Comparison of ENCODE assay signal across 8 cellular contexts in genomic region chr19:16626796-16627193, GRCh38. TPM values are rescaled to one million over a fixed set of nuclear protein-coding genes. Genes with fewer than 3 reads are reported as not detected.
DNase-seq lines count a peak whose midpoint lies in the region; ATAC-seq and TF ChIP-seq lines count a peak whose summit lies in the region.

No MANE protein-coding gene starts in this region.

- H3K9me3 ChIP-seq in ES-I3 (ENCODE audit: control insufficient read depth, insufficient read depth, low read length), result no peaks in the 10 kb centered on the region
- no peaks in the 10 kb centered on the region for H3K9me3 ChIP-seq in SU-DHL-6 (ENCODE audit: insufficient read depth, low read length)
- H3K9me3 ChIP-seq in esophagus squamous epithelium, result no peaks in the 10 kb centered on the region

- H2AFZ ChIP-seq in SU-DHL-6 (ENCODE audit: low read depth, low read length, severe bottlenecking), result no peak overlapping the region

- 0 to 2% methylated on average over 4 to 7 of the region's 12 CpGs for WGBS in esophagus squamous epithelium, 2 donors

- no peak for TF ChIP-seq POLR2A in esophagus squamous epithelium (IDR thresholded peaks at IDR 0.05)

- peaks cover 28% of the 10 kb centered on the region for H3F3A ChIP-seq in SU-DHL-6 (ENCODE audit: insufficient read depth)

- H3K27me3 ChIP-seq in SU-DHL-6 (ENCODE audit: low read length) (no peaks in the 10 kb centered on the region), esophagus squamous epithelium (no peaks in the 10 kb centered on the region)

- H3K9ac ChIP-seq in ES-I3 (ENCODE audit: low read depth, low read length) (peak overlapping the region; percentile 79), SU-DHL-6 (ENCODE audit: low read length) (peak overlapping the region; percentile 92)

- DNase-seq in esophagus squamous epithelium (lab: John Stamatoyannopoulos, UW) (no peak), retinal pigment epithelial cell (ENCODE audit: low read depth) (no peak), NCI-H524 (lab: John Stamatoyannopoulos, UW) (no peak), putamen (ENCODE audit: low spot score) (no peak)
- DNase-seq in effector CD4-positive, alpha-beta T cell, result no peak

- H3K4me2 ChIP-seq in SU-DHL-6 (ENCODE audit: low read depth, low read length, poor library complexity, severe bottlenecking), result peak overlapping the region; percentile 87

- H3K4me1 ChIP-seq in ES-I3 (ENCODE audit: insufficient read depth, low read length) (peaks cover 29% of the 10 kb centered on the region), esophagus squamous epithelium (peaks cover 19 to 60% (median 19%) of the 10 kb centered on the region in 3 donors)

- peaks cover 9% of the 10 kb centered on the region for H3K36me3 ChIP-seq in ES-I3 (ENCODE audit: insufficient read depth, low read length)
- no peaks in the 10 kb centered on the region for H3K36me3 ChIP-seq in SU-DHL-6 (ENCODE audit: low read length)
- peaks cover 0 to 54% (median 0%) of the 10 kb centered on the region in 3 donors for H3K36me3 ChIP-seq in esophagus squamous epithelium

- no peak for ATAC-seq in HG02759 (IDR thresholded peaks at IDR 0.05; ENCODE audit: unreplicated experiment)

- H3K4me3 ChIP-seq in SU-DHL-6 (ENCODE audit: insufficient read depth, low read length, poor library complexity, severe bottlenecking), result peak overlapping the region; percentile 91
- H3K4me3 ChIP-seq in esophagus squamous epithelium, result peak overlapping the region; percentile 97 to 100 (median 98)
- H3K4me3 ChIP-seq in retinal pigment epithelial cell (ENCODE audit: low read length), result peak overlapping the region; percentile 94

- H3K27ac ChIP-seq in SU-DHL-6 (ENCODE audit: low read depth, low read length) (peak overlapping the region; percentile 37), esophagus squamous epithelium (peak overlapping the region; percentile 92 to 98 (median 94))

- peaks cover 61% of the 10 kb centered on the region for H3K79me2 ChIP-seq in SU-DHL-6 (ENCODE audit: insufficient read depth, low read length)

- intact Hi-C loops in esophagus squamous epithelium (cut with DNase I), result loop anchor here (10.0 kb wide), 1 partner anchor 52 kb away; the partner anchor contains the start of gene SLC35E1

- TF ChIP-seq CTCF in SU-DHL-6 (IDR thresholded peaks at IDR 0.05; ENCODE audit: insufficient read depth, low read length, poor library complexity, severe bottlenecking) (no peak), esophagus squamous epithelium (IDR thresholded peaks at IDR 0.05) (no peak), retinal pigment epithelial cell (conservative IDR thresholded peaks at IDR 0.05; ENCODE audit: low read depth, low read length) (no peak)

- H3K9me2 ChIP-seq in SU-DHL-6 (replicated peaks; ENCODE audit: insufficient read depth, low read length), result no peaks in the 10 kb centered on the region

- H4K20me1 ChIP-seq in SU-DHL-6 (ENCODE audit: low read depth, low read length), result peaks cover 7% of the 10 kb centered on the region; the same call in 1 of the 2 replicates

RNA-seq across cellular contexts. Expression of gene MED26, which starts 1.2 kb away (rescaled TPM):
- total RNA-seq in esophagus squamous epithelium, result 1 to 10 TPM; 5.1 to 9.9 (median 8.4) TPM

RNA-seq across cellular contexts. Expression of gene SMIM7, which starts 33.1 kb away (rescaled TPM):
- total RNA-seq in esophagus squamous epithelium, result 10 to 100 TPM; 54.0 to 89.5 (median 66.3) TPM

RNA-seq across cellular contexts. Expression of gene TMEM38A, which starts 34.1 kb away (rescaled TPM):
- 1 to 10 TPM; 2.0 to 5.6 (median 2.7) TPM for total RNA-seq in esophagus squamous epithelium

RNA-seq across cellular contexts. Expression of gene SLC35E1, which starts 54.6 kb away (rescaled TPM):
- total RNA-seq in esophagus squamous epithelium, result 10 to 100 TPM; 22.6 to 29.4 (median 25.3) TPM
